Comparison of ENCODE assay signal across 13 cellular contexts in the genomic region with DNA sequence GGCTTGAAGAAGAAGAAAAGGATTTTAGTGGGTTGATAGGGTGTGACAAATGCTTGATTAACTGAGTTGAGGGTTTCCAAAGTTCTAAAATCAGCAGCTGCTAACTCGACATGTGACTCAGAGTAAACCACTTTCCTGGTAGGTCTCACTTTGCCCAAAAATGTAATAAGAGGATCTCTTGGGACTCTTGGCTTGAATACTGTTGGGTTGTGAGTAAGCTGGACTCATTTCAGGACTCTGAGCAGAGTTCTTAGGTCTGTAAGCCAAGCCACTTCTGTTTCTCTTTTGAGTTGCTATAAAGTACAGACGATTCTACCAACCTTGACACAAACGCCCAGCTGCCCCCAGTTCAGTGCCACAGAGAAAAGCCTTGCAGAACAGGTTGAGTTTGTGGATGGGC.
DNase-seq lines count a peak whose midpoint lies in the region; ATAC-seq and TF ChIP-seq lines count a peak whose summit lies in the region.
"Had no signal": no experiment of that assay in that cellular context is flagged by ENCODE, and none has a peak within 500 bp of the region (broad histone marks: within the 10 kb centered on the region; RNA-seq: fewer than 3 reads in every experiment).

No MANE protein-coding gene starts in this region.

- ATAC-seq in GM21423 (IDR thresholded peaks at IDR 0.05; ENCODE audit: unreplicated experiment) = peak; percentile 61
- ATAC-seq in HG03175 (IDR thresholded peaks at IDR 0.05; ENCODE audit: unreplicated experiment) = peak; percentile 77

- H3K4me3 ChIP-seq in GM12865 (ENCODE audit: low read depth, low read length) (no peak overlapping the region), fibroblast of mammary gland (ENCODE audit: control insufficient read depth, low read depth, low read length) (no peak overlapping the region)
- H3K4me3 ChIP-seq: upper lobe of left lung had no signal

- DNase-seq in GM12865 (ENCODE audit: low read depth) (peak; percentile 74), fibroblast of mammary gland (ENCODE audit: low read depth) (peak; percentile 92), DMS 273 (lab: John Stamatoyannopoulos, UW; ENCODE audit: unreplicated experiment) (no peak), NCI-H1417 treated with DMSO at 0.1 percent for 48 hours (lab: John Stamatoyannopoulos, UW) (no peak), C1 segment of cervical spinal cord (lab: John Stamatoyannopoulos, UW) (no peak), NCI-H1694 (lab: John Stamatoyannopoulos, UW) (no peak)
- DNase-seq: GF-D8, kidney glomerular epithelial cell, NCI-H187 treated with DMSO at 0.1 percent for 48 hours, nucleus accumbens, upper lobe of left lung had no signal

- TF ChIP-seq CTCF in GM12865 (IDR thresholded peaks at IDR 0.05; ENCODE audit: insufficient read depth, low read depth, low read length, missing control alignments) (no peak), fibroblast of mammary gland (conservative IDR thresholded peaks at IDR 0.05; ENCODE audit: control insufficient read depth, insufficient read depth, low read depth, low read length) (no peak)

Comparison
In these comparisons a context has a peak if more than half of its experiments do, and no peak if none do; other contexts are left out.
1. DNase-seq: peak in GM12865 (single experiment) and fibroblast of mammary gland (single experiment); none in DMS 273 (single experiment), NCI-H1417 treated with DMSO at 0.1 percent for 48 hours (single experiment), C1 segment of cervical spinal cord (0 of 14) and NCI-H1694 (single experiment).